ENCODE assay signal across 13 cellular contexts in the genomic region with DNA sequence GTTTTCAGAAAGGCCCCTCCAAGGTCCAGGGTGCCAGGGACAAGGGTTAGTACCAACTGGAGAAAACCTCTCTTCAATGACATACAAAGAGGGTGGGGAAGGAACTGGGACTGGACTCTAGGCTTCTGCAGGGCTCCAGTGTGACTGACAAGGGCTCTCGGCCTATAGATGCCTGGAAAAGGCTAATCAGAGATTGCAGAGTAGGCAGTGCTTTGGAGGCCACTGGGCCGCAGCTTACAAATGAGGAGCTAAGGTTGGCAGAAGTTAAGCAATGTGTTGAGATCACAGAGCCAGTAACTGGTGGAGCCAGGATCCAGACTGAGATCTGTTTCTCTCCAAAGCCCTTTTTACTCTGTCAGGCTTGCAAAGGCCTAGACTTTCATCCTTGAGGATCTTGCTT. TPM values are rescaled to one million over a fixed set of nuclear protein-coding genes. Genes with fewer than 3 reads are reported as not detected.
DNase-seq lines count a peak whose midpoint lies in the region; ATAC-seq, FAIRE-seq and TF ChIP-seq lines count a peak whose summit lies in the region.
"Had no signal": no experiment of that assay in that cellular context is flagged by ENCODE, and none has a peak within 500 bp of the region (broad histone marks: within the 10 kb centered on the region; RNA-seq: fewer than 3 reads in every experiment).

No MANE protein-coding gene starts in this region.

- ATAC-seq in Right ventricle myocardium superior (ENCODE audit: poor library complexity) (peak; percentile 80), HG03045 (IDR thresholded peaks at IDR 0.05; ENCODE audit: unreplicated experiment) (no peak)
- ATAC-seq in stimulated activated memory B cell treated with anti-CD40 and anti-IgM and Interleukin-4, amounts not matched to agents 10 μg/mL and 1 μg/mL and 100 μg/mL, for 72 hours, result no peak

- DNase-seq in ELF-1 (ENCODE audit: low read depth, low spot score) (peak; percentile 25), RWPE1 (ENCODE audit: low spot score) (no peak), Right ventricle myocardium superior (peak; percentile 64), GM19239 (ENCODE audit: insufficient read length, low spot score) (no peak), midbrain (lab: John Stamatoyannopoulos, UW) (no peak)
- DNase-seq: activated CD4-positive, alpha-beta T cell treated with anti-CD3 and anti-CD28 coated beads, Interleukin-2, amount 50 U/mL, for 48 hours; activated naive CD4-positive, alpha-beta T cell had no signal

- CTCF ChIA-PET in RWPE1 (lab: Yijun Ruan, JAX), result interaction anchor here (0.5 to 1.2 kb wide), 2 partner anchors 100 to 161 kb away, joined by 3 read pairs; no protein-coding TSS in a partner anchor

- H3K9me3 ChIP-seq in neutrophil, result no peaks in the 10 kb centered on the region

- H3K36me3 ChIP-seq in neutrophil, result no peaks in the 10 kb centered on the region

- peaks cover 3% of the 10 kb centered on the region for H3K4me1 Mint-ChIP-seq in stimulated activated memory B cell treated with anti-CD40 and anti-IgM and Interleukin-4, amounts not matched to agents 10 μg/mL and 1 μg/mL and 100 μg/mL, for 72 hours

- intact Hi-C loops in Right ventricle myocardium superior (cut with DNase I), result no loop called here

- peaks cover 45% of the 10 kb centered on the region for H3K27me3 Mint-ChIP-seq in stimulated activated memory B cell treated with anti-CD40 and anti-IgM and Interleukin-4, amounts not matched to agents 10 μg/mL and 1 μg/mL and 100 μg/mL, for 72 hours

- FAIRE-seq in GM19239 (lab: Jason Lieb, UNC), result no peak
- FAIRE-seq: D721Med, endometrium, GM12891 had no signal

- H3K4me3 ChIP-seq in neutrophil (ENCODE audit: low read depth in 1 of 2, low read length in 1 of 2), result no peak overlapping the region

- POLR2A ChIA-PET in RWPE1 (lab: Yijun Ruan, JAX; ENCODE audit: low non-redundant PET), result interaction anchor here (0.8 kb wide), 1 partner anchor 96 kb away, joined by 3 read pairs; no protein-coding TSS in a partner anchor

- H3K4me1 ChIP-seq in neutrophil (ENCODE audit: control insufficient read depth in 1 of 2, insufficient read depth in 1 of 2, low read depth in 1 of 2, low read length in 1 of 2), result peaks cover 99 to 100% of the 10 kb centered on the region in 2 experiments

- H3K27ac Mint-ChIP-seq in stimulated activated memory B cell treated with anti-CD40 and anti-IgM and Interleukin-4, amounts not matched to agents 10 μg/mL and 1 μg/mL and 100 μg/mL, for 72 hours, result no peak overlapping the region

- no peaks in the 10 kb centered on the region for H3K9me3 Mint-ChIP-seq in stimulated activated memory B cell treated with anti-CD40 and anti-IgM and Interleukin-4, amounts not matched to agents 10 μg/mL and 1 μg/mL and 100 μg/mL, for 72 hours

- H3K27ac ChIP-seq in RWPE1, result peak overlapping the region; percentile 40
- peak overlapping the region; percentile 52 for H3K27ac ChIP-seq in neutrophil

- no peak for TF ChIP-seq CTCF in RWPE1 (conservative IDR thresholded peaks at IDR 0.05; ENCODE audit: low read depth)
- TF ChIP-seq CTCF in neutrophil (IDR thresholded peaks at IDR 0.05), result no peak

- H3K27me3 ChIP-seq in neutrophil, result no peaks in the 10 kb centered on the region

- H3K4me3 Mint-ChIP-seq in stimulated activated memory B cell treated with anti-CD40 and anti-IgM and Interleukin-4, amounts not matched to agents 10 μg/mL and 1 μg/mL and 100 μg/mL, for 72 hours, result no peak overlapping the region

- H3K36me3 Mint-ChIP-seq in stimulated activated memory B cell treated with anti-CD40 and anti-IgM and Interleukin-4, amounts not matched to agents 10 μg/mL and 1 μg/mL and 100 μg/mL, for 72 hours, result no peaks in the 10 kb centered on the region

RNA-seq across cellular contexts. Expression of gene DGKZ, which starts 7.4 kb away (rescaled TPM):
- total RNA-seq in Right ventricle myocardium superior, result 65.8 TPM

RNA-seq across cellular contexts. Expression of gene MDK, which starts 41.7 kb away (rescaled TPM):
- 4.7 TPM for total RNA-seq in Right ventricle myocardium superior

RNA-seq across cellular contexts. Expression of gene CHRM4, which starts 51.8 kb away (rescaled TPM):
- total RNA-seq in Right ventricle myocardium superior, result not detected

Comparison
In these comparisons a context has a peak if more than half of its experiments do, and no peak if none do; other contexts are left out.
1. DNase-seq: peak in ELF-1 (single experiment) and Right ventricle myocardium superior (single experiment); none in RWPE1 (single experiment), GM19239 (single experiment) and midbrain (single experiment).